26 cellular contexts compared by ENCODE assay signal in the genomic region with DNA sequence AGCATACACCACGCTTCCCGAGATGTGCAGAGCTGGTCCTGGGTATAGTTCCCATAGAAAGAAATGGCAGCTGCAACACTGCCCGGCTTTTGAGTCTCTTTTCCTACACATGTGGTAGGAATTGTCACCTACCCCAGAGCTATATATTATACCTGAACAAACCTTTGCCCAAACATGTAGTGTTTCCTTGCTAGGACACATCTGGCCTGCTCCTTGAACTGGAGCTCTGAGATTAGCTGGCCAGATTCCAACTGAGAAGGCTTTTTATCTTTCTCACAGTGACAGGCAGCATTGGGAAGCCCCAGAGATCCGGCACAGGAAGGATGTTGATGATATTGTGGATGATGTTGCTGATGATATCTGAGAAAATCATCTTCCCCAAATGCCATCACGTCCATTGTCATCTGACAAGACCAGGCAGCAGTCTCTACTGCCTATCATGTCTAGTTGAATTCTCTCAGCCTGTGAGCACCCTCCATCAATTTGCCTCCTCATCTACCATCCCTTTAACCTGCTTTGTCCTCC.
DNase-seq lines count a peak whose midpoint lies in the region; ATAC-seq, FAIRE-seq and TF ChIP-seq lines count a peak whose summit lies in the region.
"Had no signal": no experiment of that assay in that cellular context is flagged by ENCODE, and none has a peak within 500 bp of the region (broad histone marks: within the 10 kb centered on the region; RNA-seq: fewer than 3 reads in every experiment).

No MANE protein-coding gene starts in this region.

- dilution Hi-C loops in keratinocyte (cut with MboI; ENCODE audit: extremely low pct_ligation_motif_present, low sequenced_read_pairs): no loop called here

- H3K4me1 ChIP-seq in keratinocyte (ENCODE audit: control insufficient read depth, extremely low read depth, insufficient read depth, low read length): peaks cover 5% of the 10 kb centered on the region

- H3K36me3 ChIP-seq in keratinocyte (ENCODE audit: control insufficient read depth in 2 of 2, extremely low read depth in 1 of 2, insufficient read depth in 2 of 2, low read length in 2 of 2): no peaks in the 10 kb centered on the region
- H3K36me3 ChIP-seq: MG63 had no signal

- no peak overlapping the region for H3K4me3 ChIP-seq in keratinocyte (ENCODE audit: control insufficient read depth in 2 of 3, extremely low read depth in 1 of 3, insufficient read depth in 2 of 3, low read depth in 1 of 3, low read length in 3 of 3)
- H3K4me3 ChIP-seq: GM12878, MG63 had no signal

- H3K9me3 ChIP-seq in keratinocyte (ENCODE audit: control insufficient read depth, low read depth, low read length): no peaks in the 10 kb centered on the region
- H3K9me3 ChIP-seq: MG63 had no signal

- DNase-seq in DMS 273 (lab: John Stamatoyannopoulos, UW; ENCODE audit: unreplicated experiment): peak; percentile 15
- no peak for DNase-seq in DMS 273 treated with DMSO at 0.1 percent for 48 hours (lab: John Stamatoyannopoulos, UW)
- DNase-seq in NCI-H1105 treated with DMSO at 0.1 percent for 48 hours (lab: John Stamatoyannopoulos, UW): peak; percentile 58
- peak; percentile 15 for DNase-seq in SK-N-DZ (ENCODE audit: low spot score)
- no peak for DNase-seq in keratinocyte (ENCODE audit: low read depth, low spot score)
- DNase-seq in C1 segment of cervical spinal cord (lab: John Stamatoyannopoulos, UW): no peak
- DNase-seq in activated effector memory CD4-positive, alpha-beta T cell treated with anti-CD3 and anti-CD28 coated beads, Interleukin-2, amount 50 U/mL, for 16 hours: no peak
- DNase-seq: CD4-positive, alpha-beta memory T cell; COR-L47; DMS79; EL; GDM1; GOT3; HCEC 1CT; KG1; MG63; NCI-H1436; NCI-H187; NCI-H2081 treated with DMSO at 0.1 percent for 48 hours; NCI-H446 treated with DMSO at 0.1 percent for 48 hours; NCI-H526; SIG-M5 had no signal

- FAIRE-seq in keratinocyte (lab: Jason Lieb, UNC): peak; percentile 26
- FAIRE-seq: GM12878, RCC 7860 had no signal

- no peaks in the 10 kb centered on the region for H3K9me1 ChIP-seq in keratinocyte (ENCODE audit: control insufficient read depth, extremely low read depth, insufficient read depth, low read length)

- no peak for TF ChIP-seq CTCF in keratinocyte (optimal IDR thresholded peaks at IDR 0.05 in 1 of 3, IDR thresholded peaks at IDR 0.05 in 1 of 3, conservative IDR thresholded peaks at IDR 0.05 in 1 of 3; ENCODE audit: extremely low read depth in 1 of 3, insufficient read depth in 2 of 3, low read length in 3 of 3)

- no peak overlapping the region for H3K27ac ChIP-seq in keratinocyte (ENCODE audit: control insufficient read depth, insufficient read depth, low read length)
- H3K27ac ChIP-seq: 22Rv1 had no signal

- no peaks in the 10 kb centered on the region for H3K27me3 ChIP-seq in keratinocyte (ENCODE audit: control insufficient read depth, extremely low read depth, insufficient read depth, low read length)

- no peak overlapping the region for H3K4me2 ChIP-seq in keratinocyte (ENCODE audit: control insufficient read depth, extremely low read depth, insufficient read depth, low read depth, low read length)

- H3K79me2 ChIP-seq in keratinocyte (ENCODE audit: control insufficient read depth, insufficient read depth, low read length): no peaks in the 10 kb centered on the region

- no peaks in the 10 kb centered on the region for H4K20me1 ChIP-seq in keratinocyte (ENCODE audit: control insufficient read depth, extremely low read depth, insufficient read depth, low read length)

- ATAC-seq in HG03378 (IDR thresholded peaks at IDR 0.05; ENCODE audit: unreplicated experiment): no peak
- ATAC-seq: GM12878 had no signal

- H2AFZ ChIP-seq in keratinocyte (ENCODE audit: control insufficient read depth, low read length): no peak overlapping the region

- no peak overlapping the region for H3K9ac ChIP-seq in keratinocyte (ENCODE audit: control insufficient read depth, extremely low read depth, insufficient read depth, low read length)

Comparison
In these comparisons a context has a peak if more than half of its experiments do, and no peak if none do; other contexts are left out.
1. DNase-seq: peak in DMS 273 (single experiment), NCI-H1105 treated with DMSO at 0.1 percent for 48 hours (single experiment) and SK-N-DZ (single experiment); none in DMS 273 treated with DMSO at 0.1 percent for 48 hours (single experiment), keratinocyte (single experiment), C1 segment of cervical spinal cord (0 of 14) and activated effector memory CD4-positive, alpha-beta T cell treated with anti-CD3 and anti-CD28 coated beads, Interleukin-2, amount 50 U/mL, for 16 hours (single experiment).